In genomic region chr20:36050436-36051317, GRCh38 we compare ENCODE assay signal across 1 cellular context.
TF ChIP-seq lines count a peak whose summit lies in the region.

No MANE protein-coding gene starts in this region.

TF ChIP-seq in HEK293, 187 proteins besides CTCF, POLR2A, EP300 and RAD21 (continued from another document and continues in another):
- TF ChIP-seq, protein P1, sequence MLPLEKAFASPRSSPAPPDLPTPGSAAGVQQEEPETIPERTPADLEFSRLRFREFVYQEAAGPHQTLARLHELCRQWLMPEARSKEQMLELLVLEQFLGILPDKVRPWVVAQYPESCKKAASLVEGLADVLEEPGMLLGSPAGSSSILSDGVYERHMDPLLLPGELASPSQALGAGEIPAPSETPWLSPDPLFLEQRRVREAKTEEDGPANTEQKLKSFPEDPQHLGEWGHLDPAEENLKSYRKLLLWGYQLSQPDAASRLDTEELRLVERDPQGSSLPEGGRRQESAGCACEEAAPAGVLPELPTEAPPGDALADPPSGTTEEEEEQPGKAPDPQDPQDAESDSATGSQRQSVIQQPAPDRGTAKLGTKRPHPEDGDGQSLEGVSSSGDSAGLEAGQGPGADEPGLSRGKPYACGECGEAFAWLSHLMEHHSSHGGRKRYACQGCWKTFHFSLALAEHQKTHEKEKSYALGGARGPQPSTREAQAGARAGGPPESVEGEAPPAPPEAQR (tag by site-specific recombination; IDR thresholded peaks at IDR 0.05): 0 out of 2 replicates have a peak, but pooled peaks have one; percentile 50
- TF ChIP-seq ZNF610 (tag by site-specific recombination; IDR thresholded peaks at IDR 0.05; ENCODE audit: borderline replicate concordance) (peak; percentile 64), ZNF146 (tag by site-specific recombination; IDR thresholded peaks at IDR 0.05) (peak; percentile 21; the same call in 1 of the 2 replicates), ZNF266 (tag by site-specific recombination; IDR thresholded peaks at IDR 0.05; ENCODE audit: low read depth) (no peak), ZNF433 (tag by site-specific recombination; IDR thresholded peaks at IDR 0.05; ENCODE audit: low read depth) (no peak), ZBTB21 (tag by site-specific recombination; IDR thresholded peaks at IDR 0.05) (peak; percentile 47; the same call in 1 of the 2 replicates), ZNF560 (tag by site-specific recombination; IDR thresholded peaks at IDR 0.05; ENCODE audit: borderline replicate concordance) (no peak), EGR2 (tag by site-specific recombination; IDR thresholded peaks at IDR 0.05; ENCODE audit: low read depth) (peak; percentile 31; the same call in 1 of the 2 replicates), KLF9 (tag by site-specific recombination; IDR thresholded peaks at IDR 0.05; ENCODE audit: low read depth) (peak; percentile 80), ZBTB7A (tag by site-specific recombination; IDR thresholded peaks at IDR 0.05; ENCODE audit: low read depth) (peak; percentile 64; the same call in 1 of the 2 replicates), BCL11A (tag by site-specific recombination; IDR thresholded peaks at IDR 0.05; ENCODE audit: low read depth) (0 out of 2 replicates have a peak, but pooled peaks have one; percentile 33), ZNF114 (tag by site-specific recombination; IDR thresholded peaks at IDR 0.05) (no peak), HIC1 (tag by site-specific recombination; IDR thresholded peaks at IDR 0.05) (peak; percentile 94), MZF1 (tag by site-specific recombination; IDR thresholded peaks at IDR 0.05; ENCODE audit: borderline replicate concordance) (peak; percentile 53; the same call in 1 of the 2 replicates), GFI1B (tag by site-specific recombination; IDR thresholded peaks at IDR 0.05) (peak; percentile 56; the same call in 1 of the 2 replicates), ZNF175 (tag by site-specific recombination; IDR thresholded peaks at IDR 0.05) (no peak), BCL6B (tag by site-specific recombination; IDR thresholded peaks at IDR 0.05) (no peak), ZNF791 (tag by site-specific recombination; IDR thresholded peaks at IDR 0.05) (no peak), KLF10 (tag by site-specific recombination; IDR thresholded peaks at IDR 0.05) (peak; percentile 63), ZBTB10 (tag by site-specific recombination; IDR thresholded peaks at IDR 0.05) (peak; percentile 96), SCRT2 (tag by site-specific recombination; IDR thresholded peaks at IDR 0.05) (peak; percentile 82), ZNF677 (tag by site-specific recombination; IDR thresholded peaks at IDR 0.05) (no peak), ZBTB48 (tag by site-specific recombination; IDR thresholded peaks at IDR 0.05) (no peak), ZFHX2 (tag by site-specific recombination; conservative IDR thresholded peaks at IDR 0.05) (peak; percentile 50), PRDM10 (tag by site-specific recombination; IDR thresholded peaks at IDR 0.05) (0 out of 2 replicates have a peak, but pooled peaks have one; percentile 31)
- TF ChIP-seq, protein P2, sequence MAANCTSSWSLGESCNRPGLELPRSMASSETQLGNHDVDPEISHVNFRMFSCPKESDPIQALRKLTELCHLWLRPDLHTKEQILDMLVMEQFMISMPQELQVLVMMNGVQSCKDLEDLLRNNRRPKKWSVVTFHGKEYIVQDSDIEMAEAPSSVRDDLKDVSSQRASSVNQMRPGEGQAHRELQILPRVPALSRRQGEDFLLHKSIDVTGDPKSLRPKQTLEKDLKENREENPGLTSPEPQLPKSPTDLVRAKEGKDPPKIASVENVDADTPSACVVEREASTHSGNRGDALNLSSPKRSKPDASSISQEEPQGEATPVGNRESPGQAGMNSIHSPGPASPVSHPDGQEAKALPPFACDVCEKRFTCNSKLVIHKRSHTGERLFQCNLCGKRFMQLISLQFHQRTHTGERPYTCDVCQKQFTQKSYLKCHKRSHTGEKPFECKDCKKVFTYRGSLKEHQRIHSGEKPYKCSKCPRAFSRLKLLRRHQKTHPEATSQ (tag by site-specific recombination; IDR thresholded peaks at IDR 0.05): peak; percentile 71; the same call in 1 of the 2 replicates
- TF ChIP-seq, protein P3, sequence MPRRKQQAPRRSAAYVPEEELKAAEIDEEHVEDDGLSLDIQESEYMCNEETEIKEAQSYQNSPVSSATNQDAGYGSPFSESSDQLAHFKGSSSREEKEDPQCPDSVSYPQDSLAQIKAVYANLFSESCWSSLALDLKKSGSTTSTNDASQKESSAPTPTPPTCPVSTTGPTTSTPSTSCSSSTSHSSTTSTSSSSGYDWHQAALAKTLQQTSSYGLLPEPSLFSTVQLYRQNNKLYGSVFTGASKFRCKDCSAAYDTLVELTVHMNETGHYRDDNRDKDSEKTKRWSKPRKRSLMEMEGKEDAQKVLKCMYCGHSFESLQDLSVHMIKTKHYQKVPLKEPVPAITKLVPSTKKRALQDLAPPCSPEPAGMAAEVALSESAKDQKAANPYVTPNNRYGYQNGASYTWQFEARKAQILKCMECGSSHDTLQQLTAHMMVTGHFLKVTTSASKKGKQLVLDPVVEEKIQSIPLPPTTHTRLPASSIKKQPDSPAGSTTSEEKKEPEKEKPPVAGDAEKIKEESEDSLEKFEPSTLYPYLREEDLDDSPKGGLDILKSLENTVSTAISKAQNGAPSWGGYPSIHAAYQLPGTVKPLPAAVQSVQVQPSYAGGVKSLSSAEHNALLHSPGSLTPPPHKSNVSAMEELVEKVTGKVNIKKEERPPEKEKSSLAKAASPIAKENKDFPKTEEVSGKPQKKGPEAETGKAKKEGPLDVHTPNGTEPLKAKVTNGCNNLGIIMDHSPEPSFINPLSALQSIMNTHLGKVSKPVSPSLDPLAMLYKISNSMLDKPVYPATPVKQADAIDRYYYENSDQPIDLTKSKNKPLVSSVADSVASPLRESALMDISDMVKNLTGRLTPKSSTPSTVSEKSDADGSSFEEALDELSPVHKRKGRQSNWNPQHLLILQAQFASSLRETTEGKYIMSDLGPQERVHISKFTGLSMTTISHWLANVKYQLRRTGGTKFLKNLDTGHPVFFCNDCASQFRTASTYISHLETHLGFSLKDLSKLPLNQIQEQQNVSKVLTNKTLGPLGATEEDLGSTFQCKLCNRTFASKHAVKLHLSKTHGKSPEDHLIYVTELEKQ (tag by site-specific recombination; IDR thresholded peaks at IDR 0.05; ENCODE audit: borderline replicate concordance): 0 out of 2 replicates have a peak, but pooled peaks have one; percentile 57
- TF ChIP-seq, protein P4, sequence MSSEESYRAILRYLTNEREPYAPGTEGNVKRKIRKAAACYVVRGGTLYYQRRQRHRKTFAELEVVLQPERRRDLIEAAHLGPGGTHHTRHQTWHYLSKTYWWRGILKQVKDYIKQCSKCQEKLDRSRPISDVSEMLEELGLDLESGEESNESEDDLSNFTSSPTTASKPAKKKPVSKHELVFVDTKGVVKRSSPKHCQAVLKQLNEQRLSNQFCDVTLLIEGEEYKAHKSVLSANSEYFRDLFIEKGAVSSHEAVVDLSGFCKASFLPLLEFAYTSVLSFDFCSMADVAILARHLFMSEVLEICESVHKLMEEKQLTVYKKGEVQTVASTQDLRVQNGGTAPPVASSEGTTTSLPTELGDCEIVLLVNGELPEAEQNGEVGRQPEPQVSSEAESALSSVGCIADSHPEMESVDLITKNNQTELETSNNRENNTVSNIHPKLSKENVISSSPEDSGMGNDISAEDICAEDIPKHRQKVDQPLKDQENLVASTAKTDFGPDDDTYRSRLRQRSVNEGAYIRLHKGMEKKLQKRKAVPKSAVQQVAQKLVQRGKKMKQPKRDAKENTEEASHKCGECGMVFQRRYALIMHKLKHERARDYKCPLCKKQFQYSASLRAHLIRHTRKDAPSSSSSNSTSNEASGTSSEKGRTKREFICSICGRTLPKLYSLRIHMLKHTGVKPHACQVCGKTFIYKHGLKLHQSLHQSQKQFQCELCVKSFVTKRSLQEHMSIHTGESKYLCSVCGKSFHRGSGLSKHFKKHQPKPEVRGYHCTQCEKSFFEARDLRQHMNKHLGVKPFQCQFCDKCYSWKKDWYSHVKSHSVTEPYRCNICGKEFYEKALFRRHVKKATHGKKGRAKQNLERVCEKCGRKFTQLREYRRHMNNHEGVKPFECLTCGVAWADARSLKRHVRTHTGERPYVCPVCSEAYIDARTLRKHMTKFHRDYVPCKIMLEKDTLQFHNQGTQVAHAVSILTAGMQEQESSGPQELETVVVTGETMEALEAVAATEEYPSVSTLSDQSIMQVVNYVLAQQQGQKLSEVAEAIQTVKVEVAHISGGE (tag by site-specific recombination; conservative IDR thresholded peaks at IDR 0.05; ENCODE audit: low read depth): peak; percentile 99
- TF ChIP-seq, protein P5, sequence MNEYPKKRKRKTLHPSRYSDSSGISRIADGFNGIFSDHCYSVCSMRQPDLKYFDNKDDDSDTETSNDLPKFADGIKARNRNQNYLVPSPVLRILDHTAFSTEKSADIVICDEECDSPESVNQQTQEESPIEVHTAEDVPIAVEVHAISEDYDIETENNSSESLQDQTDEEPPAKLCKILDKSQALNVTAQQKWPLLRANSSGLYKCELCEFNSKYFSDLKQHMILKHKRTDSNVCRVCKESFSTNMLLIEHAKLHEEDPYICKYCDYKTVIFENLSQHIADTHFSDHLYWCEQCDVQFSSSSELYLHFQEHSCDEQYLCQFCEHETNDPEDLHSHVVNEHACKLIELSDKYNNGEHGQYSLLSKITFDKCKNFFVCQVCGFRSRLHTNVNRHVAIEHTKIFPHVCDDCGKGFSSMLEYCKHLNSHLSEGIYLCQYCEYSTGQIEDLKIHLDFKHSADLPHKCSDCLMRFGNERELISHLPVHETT (tag by site-specific recombination; IDR thresholded peaks at IDR 0.05): peak; percentile 94
